ENCODE assay signal across 23 cellular contexts in genomic region chr6:136435096-136435495, GRCh38.
A peak's percentile ranks its signal among the peaks of the same experiment; 100 is the strongest.
DNase-seq lines count a peak whose midpoint lies in the region; ATAC-seq and TF ChIP-seq lines count a peak whose summit lies in the region.
"Had no signal": no experiment of that assay in that cellular context is flagged by ENCODE, and none has a peak within 500 bp of the region (broad histone marks: within the 10 kb centered on the region; RNA-seq: fewer than 3 reads in every experiment).

No MANE protein-coding gene starts in this region.

- POLR2A ChIA-PET in HEK293 (lab: Yijun Ruan, JAX) = interaction anchor here (0.6 kb wide), 1 partner anchor 23 kb away, joined by 3 read pairs; no protein-coding TSS in a partner anchor

- no peak for TF ChIP-seq POLR2A in stomach (IDR thresholded peaks at IDR 0.05)

- H3K9me3 ChIP-seq in HEK293 (ENCODE audit: control insufficient read depth, insufficient read depth, low read depth, low read length) (no peaks in the 10 kb centered on the region), stomach (no peaks in the 10 kb centered on the region)
- H3K9me3 ChIP-seq: esophagus squamous epithelium, gastrocnemius medialis had no signal

- CTCF ChIA-PET in HEK293 (lab: Yijun Ruan, JAX) = interaction anchor here (1.5 kb wide), 1 partner anchor 30 kb away, joined by 4 read pairs; no protein-coding TSS in a partner anchor

- H3K4me3 ChIP-seq in HEK293 (ENCODE audit: low read depth, low read length) = no peak overlapping the region
- no peak overlapping the region for H3K4me3 ChIP-seq in stomach
- H3K4me3 ChIP-seq: esophagus squamous epithelium, gastrocnemius medialis had no signal

- WGBS in stomach, 5 donors = 49 to 69% (median 51%) methylated on average over 2 of the region's 2 CpGs

- H3K27ac ChIP-seq in HEK293 (ENCODE audit: extremely low read depth, low read depth, low read length) (no peak overlapping the region), epithelial cell of prostate (peak overlapping the region; percentile 33), stomach (peak overlapping the region in 3 of 5 donors; percentile 30 to 56 (median 51))
- H3K27ac ChIP-seq: gastrocnemius medialis had no signal

- TF ChIP-seq CTCF in HEK293 (tag by site-specific recombination; IDR thresholded peaks at IDR 0.05) (no peak), stomach (IDR thresholded peaks at IDR 0.05) (no peak)

- TF ChIP-seq EP300 in stomach (IDR thresholded peaks at IDR 0.05) = no peak

- intact Hi-C loops in stomach (cut with DNase I; ENCODE audit: low total_unique reads) = no loop called here

- H3K4me1 ChIP-seq in HEK293 (ENCODE audit: control insufficient read depth, insufficient read depth, low read length) (peaks cover 4% of the 10 kb centered on the region), stomach (peaks cover 8 to 25% (median 21%) of the 10 kb centered on the region in 4 donors)
- H3K4me1 ChIP-seq: gastrocnemius medialis had no signal

- no peak for ATAC-seq in HG03175 (IDR thresholded peaks at IDR 0.05; ENCODE audit: unreplicated experiment)
- ATAC-seq: effector memory CD8-positive, alpha-beta T cell; stimulated activated naive CD8-positive, alpha-beta T cell treated with anti-CD3 and anti-CD28 coated beads, Interleukin-15, amount 100 ng/mL, for 72 hours; T-helper 17 cell had no signal

- peak; percentile 72 for DNase-seq in NCI-H82 (lab: John Stamatoyannopoulos, UW)
- no peak for DNase-seq in epithelial cell of prostate (ENCODE audit: low read depth, low spot score)
- no peak for DNase-seq in stomach
- DNase-seq in NCI-H2081 (lab: John Stamatoyannopoulos, UW) = no peak
- DNase-seq in HPDE6-E6E7 (ENCODE audit: extremely low spot score) = no peak
- DNase-seq in activated effector memory CD4-positive, alpha-beta T cell treated with Interleukin-2 at 50 U/mL for 16 hours = no peak
- DNase-seq: activated CD4-positive, alpha-beta T cell treated with anti-CD3 and anti-CD28 coated beads, Interleukin-2, amount 10 ng/mL, durations not matched to agents 7 days and 5 days; activated CD8-positive, alpha-beta memory T cell treated with anti-CD3 and anti-CD28 coated beads, Interleukin-2, amount 50 U/mL, for 4 hours; CD4-positive, alpha-beta memory T cell; DMS53; effector memory CD8-positive, alpha-beta T cell; esophagus squamous epithelium; gastrocnemius medialis; GDM1; H7; Karpas-422; kidney; mammary epithelial cell; retina; stimulated activated naive CD8-positive, alpha-beta T cell treated with anti-CD3 and anti-CD28 coated beads, Interleukin-15, amount 100 ng/mL, for 72 hours; T-helper 17 cell had no signal

- H3K27me3 ChIP-seq in stomach = no peaks in the 10 kb centered on the region
- H3K27me3 ChIP-seq: esophagus squamous epithelium, gastrocnemius medialis had no signal

- H3K36me3 ChIP-seq in HEK293 (ENCODE audit: control insufficient read depth in 2 of 2, insufficient read depth in 1 of 2, low read length in 2 of 2) (no peaks in the 10 kb centered on the region), stomach (no peaks in the 10 kb centered on the region)
- H3K36me3 ChIP-seq: esophagus squamous epithelium, gastrocnemius medialis had no signal

TF ChIP-seq in HEK293, 187 proteins besides CTCF, POLR2A, EP300 and RAD21:
- TF ChIP-seq ZSCAN5A (tag by site-specific recombination; IDR thresholded peaks at IDR 0.05) (no peak), ZNF843 (tag by site-specific recombination; IDR thresholded peaks at IDR 0.05) (no peak), ZNF341 (tag by site-specific recombination; IDR thresholded peaks at IDR 0.05; ENCODE audit: low read depth) (no peak), ZNF394 (tag by site-specific recombination; IDR thresholded peaks at IDR 0.05; ENCODE audit: borderline replicate concordance) (peak; percentile 27; the same call in 1 of the 2 replicates), PBX3 (CRISPR knock-in tag; IDR thresholded peaks at IDR 0.05) (no peak), ZBTB10 (tag by site-specific recombination; IDR thresholded peaks at IDR 0.05) (no peak)
TF ChIP-seq in HEK293: peak in this region for 1.
